Comparison of ENCODE assay signal across 24 cellular contexts in the genomic region with DNA sequence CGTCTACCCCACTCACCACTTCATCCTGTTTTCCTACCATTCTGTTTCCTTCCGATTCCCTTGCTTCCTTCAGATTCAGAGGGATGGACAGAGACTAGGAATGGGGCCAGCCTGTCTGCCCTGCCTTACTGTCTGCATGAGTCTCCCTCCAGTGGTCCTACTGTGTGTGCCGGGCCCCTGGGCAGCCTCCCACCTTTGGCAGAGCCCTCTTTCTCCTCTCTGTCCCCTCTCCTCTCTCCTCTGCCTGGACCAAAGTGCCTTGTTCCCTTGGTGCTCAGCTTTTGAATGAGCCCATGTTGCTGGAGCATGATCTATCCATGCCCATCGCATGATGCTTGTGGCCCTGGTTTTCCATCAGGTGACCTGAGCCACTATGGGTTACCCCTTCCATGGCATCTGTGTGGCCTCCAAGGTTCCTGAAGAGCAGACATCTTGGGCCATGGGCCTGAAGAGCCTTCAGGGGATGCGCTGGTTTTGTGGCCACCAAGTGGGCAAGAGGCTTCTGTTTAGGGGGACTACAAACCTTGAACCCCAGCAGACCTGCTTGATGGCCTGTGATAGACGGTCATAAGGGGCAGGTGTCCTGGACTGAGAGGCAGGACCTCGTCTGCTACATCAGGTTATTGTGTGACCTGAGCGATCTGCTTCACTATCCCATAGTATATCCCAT.
"Had no signal": no experiment of that assay in that cellular context is flagged by ENCODE, and none has a peak within 500 bp of the region (broad histone marks: within the 10 kb centered on the region; RNA-seq: fewer than 3 reads in every experiment).

No MANE protein-coding gene starts in this region.

- H3K4me3 ChIP-seq: dorsolateral prefrontal cortex, left ventricle myocardium inferior, ovary, prostate gland, sigmoid colon, stomach, thyroid gland had no signal

- H3K36me3 Mint-ChIP-seq: stimulated activated naive B cell treated with anti-CD40 and anti-IgM and Interleukin-4, amounts not matched to agents 10 μg/mL and 1 μg/mL and 100 μg/mL, for 72 hours had no signal

- H3K9me3 ChIP-seq: left ventricle myocardium inferior, ovary, prostate gland, stomach, thyroid gland had no signal

- H3K27ac Mint-ChIP-seq: activated B cell treated with CpG ODN at 0.5 μM for 24 hours; activated CD8-positive, alpha-beta T cell treated with anti-CD3 and anti-CD28 coated beads for 36 hours; activated T-helper 1 cell treated with anti-CD3 and anti-CD28 coated beads, Interleukin-12 subunit alpha, Interleukin-12 subunit beta, Interleukin-2, Interleukin-4 antibody, amounts not matched to agents 30 ng/mL and 10 ng/mL and 1 ng/mL, durations not matched to agents 14 hours and 24 hours and 36 hours; nephron; stimulated activated naive B cell treated with anti-CD40 and anti-IgM and Interleukin-4, amounts not matched to agents 10 μg/mL and 1 μg/mL and 100 μg/mL, for 72 hours; T-helper 17 cell had no signal

- H3K27me3 Mint-ChIP-seq: activated B cell treated with CpG ODN at 0.5 μM for 24 hours had no signal

- H3K27ac ChIP-seq: dorsolateral prefrontal cortex, left ventricle myocardium inferior, ovary, prostate gland, sigmoid colon, stomach, thyroid gland had no signal

- ATAC-seq: activated CD8-positive, alpha-beta T cell treated with anti-CD3 and anti-CD28 coated beads for 36 hours; stimulated activated naive B cell treated with anti-CD40 and anti-IgM and Interleukin-4, amounts not matched to agents 10 μg/mL and 1 μg/mL and 100 μg/mL, for 72 hours; T-helper 17 cell had no signal

- H3K4me3 Mint-ChIP-seq: activated B cell treated with CpG ODN at 0.5 μM for 24 hours; activated CD8-positive, alpha-beta T cell treated with anti-CD3 and anti-CD28 coated beads for 36 hours; activated T-helper 1 cell treated with anti-CD3 and anti-CD28 coated beads, Interleukin-12 subunit alpha, Interleukin-12 subunit beta, Interleukin-2, Interleukin-4 antibody, amounts not matched to agents 30 ng/mL and 10 ng/mL and 1 ng/mL, durations not matched to agents 14 hours and 24 hours and 36 hours; nephron; stimulated activated naive B cell treated with anti-CD40 and anti-IgM and Interleukin-4, amounts not matched to agents 10 μg/mL and 1 μg/mL and 100 μg/mL, for 72 hours; T-helper 17 cell had no signal

- H3K4me1 Mint-ChIP-seq: activated B cell treated with CpG ODN at 0.5 μM for 24 hours; stimulated activated naive B cell treated with anti-CD40 and anti-IgM and Interleukin-4, amounts not matched to agents 10 μg/mL and 1 μg/mL and 100 μg/mL, for 72 hours had no signal

- DNase-seq: activated B cell treated with CpG ODN at 0.5 μM for 24 hours; activated CD4-positive, alpha-beta T cell treated with anti-CD3 and anti-CD28 coated beads, Interleukin-2, amount 50 U/mL, for 1 hour; activated CD8-positive, alpha-beta T cell treated with anti-CD3 and anti-CD28 coated beads for 36 hours; activated gamma-delta T cell treated with Interleukin-2 at 50 U/mL for 16 hours; activated naive CD4-positive, alpha-beta T cell treated with anti-CD3 and anti-CD28 coated beads, Interleukin-2, amount 50 U/mL, for 16 hours; activated T-cell treated with anti-CD3 and anti-CD28 coated beads, Interleukin-2, amount 50 U/mL, for 1 hour; amniotic stem cell; central memory CD4-positive, alpha-beta T cell; dorsolateral prefrontal cortex; effector memory CD4-positive, alpha-beta T cell; glutamatergic neuron; left ventricle myocardium inferior; retina; sigmoid colon; small intestine; stimulated activated naive B cell treated with anti-CD40 and anti-IgM and Interleukin-4, amounts not matched to agents 10 μg/mL and 1 μg/mL and 100 μg/mL, for 72 hours; stomach; SW 1271; T-helper 17 cell; thyroid gland had no signal

- H3K4me1 ChIP-seq: prostate gland, sigmoid colon, stomach had no signal

- H3K9me3 Mint-ChIP-seq: activated B cell treated with CpG ODN at 0.5 μM for 24 hours; activated CD8-positive, alpha-beta T cell treated with anti-CD3 and anti-CD28 coated beads for 36 hours; activated T-helper 1 cell treated with anti-CD3 and anti-CD28 coated beads, Interleukin-12 subunit alpha, Interleukin-12 subunit beta, Interleukin-2, Interleukin-4 antibody, amounts not matched to agents 30 ng/mL and 10 ng/mL and 1 ng/mL, durations not matched to agents 14 hours and 24 hours and 36 hours; nephron had no signal

- H3K36me3 ChIP-seq: left ventricle myocardium inferior, ovary, prostate gland, sigmoid colon, stomach, thyroid gland had no signal

- H3K27me3 ChIP-seq: ovary, thyroid gland had no signal
